ENCODE assay signal across 22 cellular contexts in the genomic region with DNA sequence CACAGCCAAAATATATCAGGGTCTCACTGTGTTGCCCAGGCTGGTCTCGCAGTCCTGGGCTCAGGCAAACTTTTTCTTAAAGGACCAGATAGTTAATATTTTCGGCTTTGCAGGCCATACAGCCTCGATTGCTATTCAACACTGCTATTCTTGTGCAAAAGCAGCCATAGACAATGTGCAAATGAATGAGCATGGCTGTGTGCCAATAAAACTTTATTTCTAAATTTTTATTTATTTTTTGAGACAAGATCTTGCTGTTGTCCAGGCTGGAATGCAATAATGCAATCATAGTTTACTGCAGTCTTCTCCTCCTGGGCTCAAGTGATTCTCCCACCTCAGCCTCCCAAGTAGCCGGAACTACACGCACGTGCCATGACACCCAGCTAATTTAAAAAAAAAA. TPM values are rescaled to one million over a fixed set of nuclear protein-coding genes. Genes with fewer than 3 reads are reported as not detected.
"Had no signal": no experiment of that assay in that cellular context is flagged by ENCODE, and none has a peak within 500 bp of the region (broad histone marks: within the 10 kb centered on the region; RNA-seq: fewer than 3 reads in every experiment).

No MANE protein-coding gene starts in this region.

- H3K4me1 ChIP-seq: SJCRH30 had no signal

- DNase-seq: KBM-7, MM.1S, NCI-H1092 treated with DMSO at 0.1 percent for 48 hours, NCI-H1436, NCI-H187, NCI-H2029, NCI-H2081 treated with DMSO at 0.1 percent for 48 hours, NCI-H2171, NCI-H226, NCI-H446, NCI-H510A, NCI-H524 treated with DMSO at 0.1 percent for 48 hours, NCI-H69, NCI-H774, RPMI8226, SHP77 treated with DMSO at 0.1 percent for 48 hours, SJCRH30 had no signal

- H3K4me3 Mint-ChIP-seq: IgD-negative memory B cell had no signal

- FAIRE-seq: HTR-8/SVneo, RCC 7860 had no signal

- H3K9me3 ChIP-seq: SJCRH30 had no signal

- H3K36me3 ChIP-seq: SJCRH30 had no signal

- H3K27me3 ChIP-seq: SJCRH30 had no signal

- H3K9me3 Mint-ChIP-seq: IgD-negative memory B cell had no signal

- H3K4me3 ChIP-seq: SJCRH30, SK-N-MC had no signal

- H3K27ac ChIP-seq: HL-60, SJCRH30, SK-N-MC had no signal

RNA-seq across cellular contexts. Expression of a gene that starts 42.5 kb away (rescaled TPM):
- total RNA-seq: SJCRH30 had no signal
- polyA plus RNA-seq: IgD-negative memory B cell had no signal

RNA-seq across cellular contexts. Expression of a gene that starts 54.8 kb away (rescaled TPM):
- polyA plus RNA-seq: IgD-negative memory B cell had no signal
